In the genomic region with DNA sequence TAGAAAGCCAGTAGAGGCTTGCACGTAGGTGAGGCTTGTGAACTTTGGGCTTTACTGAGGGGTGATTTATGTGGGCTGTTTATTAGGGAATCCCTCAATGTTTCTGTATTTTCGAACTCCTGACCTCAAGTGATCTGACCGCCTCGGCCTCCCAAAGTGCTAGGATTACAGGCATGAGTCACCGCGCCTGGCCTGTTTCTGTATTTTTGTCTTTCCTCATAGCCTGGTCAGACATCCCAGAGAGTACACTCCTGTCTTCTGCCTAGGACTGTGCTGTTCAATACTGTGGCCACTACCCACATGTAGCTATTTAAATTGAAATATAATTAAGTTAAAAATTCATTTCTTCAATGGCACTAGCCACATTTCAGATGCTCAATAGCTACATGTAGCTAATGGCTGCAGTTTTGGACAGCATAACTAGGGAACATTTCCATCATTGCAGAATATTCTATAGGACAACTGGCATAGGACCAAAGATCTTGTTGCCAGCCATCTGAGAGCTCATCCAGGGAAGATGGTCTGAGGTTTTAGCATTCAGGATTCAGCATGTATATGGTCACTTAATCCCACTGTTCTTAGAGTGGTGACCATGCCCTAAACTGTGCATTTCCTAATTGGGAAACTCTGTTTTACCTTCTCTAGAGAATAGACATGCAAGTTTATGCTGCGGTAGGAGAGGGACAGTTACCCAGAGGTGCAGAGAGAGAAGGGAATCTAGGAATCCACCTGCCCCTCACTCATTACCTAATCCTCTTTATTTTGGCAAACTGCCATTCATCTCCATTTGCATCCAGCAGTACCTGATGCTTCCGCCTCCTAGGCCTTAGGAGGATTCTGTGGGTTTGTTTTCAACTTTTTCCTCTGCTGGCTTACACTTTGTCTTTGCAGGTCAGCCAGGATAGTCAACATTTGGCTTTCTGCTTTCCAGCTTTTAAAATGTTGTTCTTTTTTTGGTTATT, we compare ENCODE assay signal across 1 cellular context.
TF ChIP-seq lines count a peak whose summit lies in the region.

No MANE protein-coding gene starts in this region.

TF ChIP-seq in HEK293, 187 proteins besides CTCF, POLR2A, EP300 and RAD21 (continued from another document and continues in another):
- TF ChIP-seq, protein P1, sequence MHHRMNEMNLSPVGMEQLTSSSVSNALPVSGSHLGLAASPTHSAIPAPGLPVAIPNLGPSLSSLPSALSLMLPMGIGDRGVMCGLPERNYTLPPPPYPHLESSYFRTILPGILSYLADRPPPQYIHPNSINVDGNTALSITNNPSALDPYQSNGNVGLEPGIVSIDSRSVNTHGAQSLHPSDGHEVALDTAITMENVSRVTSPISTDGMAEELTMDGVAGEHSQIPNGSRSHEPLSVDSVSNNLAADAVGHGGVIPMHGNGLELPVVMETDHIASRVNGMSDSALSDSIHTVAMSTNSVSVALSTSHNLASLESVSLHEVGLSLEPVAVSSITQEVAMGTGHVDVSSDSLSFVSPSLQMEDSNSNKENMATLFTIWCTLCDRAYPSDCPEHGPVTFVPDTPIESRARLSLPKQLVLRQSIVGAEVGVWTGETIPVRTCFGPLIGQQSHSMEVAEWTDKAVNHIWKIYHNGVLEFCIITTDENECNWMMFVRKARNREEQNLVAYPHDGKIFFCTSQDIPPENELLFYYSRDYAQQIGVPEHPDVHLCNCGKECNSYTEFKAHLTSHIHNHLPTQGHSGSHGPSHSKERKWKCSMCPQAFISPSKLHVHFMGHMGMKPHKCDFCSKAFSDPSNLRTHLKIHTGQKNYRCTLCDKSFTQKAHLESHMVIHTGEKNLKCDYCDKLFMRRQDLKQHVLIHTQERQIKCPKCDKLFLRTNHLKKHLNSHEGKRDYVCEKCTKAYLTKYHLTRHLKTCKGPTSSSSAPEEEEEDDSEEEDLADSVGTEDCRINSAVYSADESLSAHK (tag by site-specific recombination; IDR thresholded peaks at IDR 0.05): no peak
- TF ChIP-seq, protein P2, sequence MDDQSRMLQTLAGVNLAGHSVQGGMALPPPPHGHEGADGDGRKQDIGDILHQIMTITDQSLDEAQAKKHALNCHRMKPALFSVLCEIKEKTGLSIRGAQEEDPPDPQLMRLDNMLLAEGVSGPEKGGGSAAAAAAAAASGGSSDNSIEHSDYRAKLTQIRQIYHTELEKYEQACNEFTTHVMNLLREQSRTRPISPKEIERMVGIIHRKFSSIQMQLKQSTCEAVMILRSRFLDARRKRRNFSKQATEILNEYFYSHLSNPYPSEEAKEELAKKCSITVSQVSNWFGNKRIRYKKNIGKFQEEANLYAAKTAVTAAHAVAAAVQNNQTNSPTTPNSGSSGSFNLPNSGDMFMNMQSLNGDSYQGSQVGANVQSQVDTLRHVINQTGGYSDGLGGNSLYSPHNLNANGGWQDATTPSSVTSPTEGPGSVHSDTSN (CRISPR knock-in tag; IDR thresholded peaks at IDR 0.05): no peak
- TF ChIP-seq ZBTB8A (tag by site-specific recombination; IDR thresholded peaks at IDR 0.05) (no peak), ZNF600 (tag by site-specific recombination; IDR thresholded peaks at IDR 0.05) (no peak), ZNF132 (tag by site-specific recombination; IDR thresholded peaks at IDR 0.05; ENCODE audit: borderline replicate concordance) (no peak), KLF16 (tag by site-specific recombination; IDR thresholded peaks at IDR 0.05) (no peak), WT1 (tag by site-specific recombination; IDR thresholded peaks at IDR 0.05) (0 out of 2 replicates have a peak, but pooled peaks have one; percentile 13), ZNF843 (tag by site-specific recombination; IDR thresholded peaks at IDR 0.05) (peak; percentile 45; the same call in 1 of the 2 replicates), ZNF792 (tag by site-specific recombination; IDR thresholded peaks at IDR 0.05) (no peak), ZNF501 (tag by site-specific recombination; IDR thresholded peaks at IDR 0.05) (no peak), ZNF585B (tag by site-specific recombination; IDR thresholded peaks at IDR 0.05) (no peak), ZNF10 (tag by site-specific recombination; IDR thresholded peaks at IDR 0.05) (no peak), GLIS1 (tag by site-specific recombination; IDR thresholded peaks at IDR 0.05) (peak; percentile 72), ZNF660 (tag by site-specific recombination; IDR thresholded peaks at IDR 0.05) (0 out of 2 replicates have a peak, but pooled peaks have one; percentile 48), ZNF138 (tag by site-specific recombination; IDR thresholded peaks at IDR 0.05; ENCODE audit: borderline replicate concordance) (no peak), SCRT2 (tag by site-specific recombination; IDR thresholded peaks at IDR 0.05) (peak; percentile 75; the same call in 1 of the 2 replicates), ZNF654 (tag by site-specific recombination; IDR thresholded peaks at IDR 0.05; ENCODE audit: low read depth) (no peak), ZNF174 (tag by site-specific recombination; IDR thresholded peaks at IDR 0.05) (no peak), ZBTB48 (tag by site-specific recombination; IDR thresholded peaks at IDR 0.05) (0 out of 2 replicates have a peak, but pooled peaks have one; percentile 18), ZBTB17 (tag by site-specific recombination; IDR thresholded peaks at IDR 0.05) (peak; percentile 58; the same call in 1 of the 2 replicates), ZEB2 (tag by site-specific recombination; IDR thresholded peaks at IDR 0.05) (0 out of 2 replicates have a peak, but pooled peaks have one; percentile 33), PRDM1 (tag by site-specific recombination; IDR thresholded peaks at IDR 0.05) (peak; percentile 39; the same call in 1 of the 2 replicates), ZFP37 (tag by site-specific recombination; IDR thresholded peaks at IDR 0.05) (0 out of 2 replicates have a peak, but pooled peaks have one; percentile 7), EGR2 (tag by site-specific recombination; IDR thresholded peaks at IDR 0.05; ENCODE audit: low read depth) (peak; percentile 53; the same call in 1 of the 2 replicates), GLI4 (tag by site-specific recombination; IDR thresholded peaks at IDR 0.05) (no peak)
- TF ChIP-seq, protein P3, sequence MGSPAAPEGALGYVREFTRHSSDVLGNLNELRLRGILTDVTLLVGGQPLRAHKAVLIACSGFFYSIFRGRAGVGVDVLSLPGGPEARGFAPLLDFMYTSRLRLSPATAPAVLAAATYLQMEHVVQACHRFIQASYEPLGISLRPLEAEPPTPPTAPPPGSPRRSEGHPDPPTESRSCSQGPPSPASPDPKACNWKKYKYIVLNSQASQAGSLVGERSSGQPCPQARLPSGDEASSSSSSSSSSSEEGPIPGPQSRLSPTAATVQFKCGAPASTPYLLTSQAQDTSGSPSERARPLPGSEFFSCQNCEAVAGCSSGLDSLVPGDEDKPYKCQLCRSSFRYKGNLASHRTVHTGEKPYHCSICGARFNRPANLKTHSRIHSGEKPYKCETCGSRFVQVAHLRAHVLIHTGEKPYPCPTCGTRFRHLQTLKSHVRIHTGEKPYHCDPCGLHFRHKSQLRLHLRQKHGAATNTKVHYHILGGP (tag by site-specific recombination; IDR thresholded peaks at IDR 0.05): 0 out of 2 replicates have a peak, but pooled peaks have one; percentile 50
- TF ChIP-seq, protein P4, sequence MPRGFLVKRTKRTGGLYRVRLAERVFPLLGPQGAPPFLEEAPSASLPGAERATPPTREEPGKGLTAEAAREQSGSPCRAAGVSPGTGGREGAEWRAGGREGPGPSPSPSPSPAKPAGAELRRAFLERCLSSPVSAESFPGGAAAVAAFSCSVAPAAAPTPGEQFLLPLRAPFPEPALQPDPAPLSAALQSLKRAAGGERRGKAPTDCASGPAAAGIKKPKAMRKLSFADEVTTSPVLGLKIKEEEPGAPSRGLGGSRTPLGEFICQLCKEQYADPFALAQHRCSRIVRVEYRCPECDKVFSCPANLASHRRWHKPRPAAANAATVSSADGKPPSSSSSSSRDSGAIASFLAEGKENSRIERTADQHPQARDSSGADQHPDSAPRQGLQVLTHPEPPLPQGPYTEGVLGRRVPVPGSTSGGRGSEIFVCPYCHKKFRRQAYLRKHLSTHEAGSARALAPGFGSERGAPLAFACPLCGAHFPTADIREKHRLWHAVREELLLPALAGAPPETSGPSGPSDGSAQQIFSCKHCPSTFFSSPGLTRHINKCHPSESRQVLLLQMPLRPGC (tag by site-specific recombination; IDR thresholded peaks at IDR 0.05): 0 out of 2 replicates have a peak, but pooled peaks have one; percentile 25
- TF ChIP-seq, protein P5, sequence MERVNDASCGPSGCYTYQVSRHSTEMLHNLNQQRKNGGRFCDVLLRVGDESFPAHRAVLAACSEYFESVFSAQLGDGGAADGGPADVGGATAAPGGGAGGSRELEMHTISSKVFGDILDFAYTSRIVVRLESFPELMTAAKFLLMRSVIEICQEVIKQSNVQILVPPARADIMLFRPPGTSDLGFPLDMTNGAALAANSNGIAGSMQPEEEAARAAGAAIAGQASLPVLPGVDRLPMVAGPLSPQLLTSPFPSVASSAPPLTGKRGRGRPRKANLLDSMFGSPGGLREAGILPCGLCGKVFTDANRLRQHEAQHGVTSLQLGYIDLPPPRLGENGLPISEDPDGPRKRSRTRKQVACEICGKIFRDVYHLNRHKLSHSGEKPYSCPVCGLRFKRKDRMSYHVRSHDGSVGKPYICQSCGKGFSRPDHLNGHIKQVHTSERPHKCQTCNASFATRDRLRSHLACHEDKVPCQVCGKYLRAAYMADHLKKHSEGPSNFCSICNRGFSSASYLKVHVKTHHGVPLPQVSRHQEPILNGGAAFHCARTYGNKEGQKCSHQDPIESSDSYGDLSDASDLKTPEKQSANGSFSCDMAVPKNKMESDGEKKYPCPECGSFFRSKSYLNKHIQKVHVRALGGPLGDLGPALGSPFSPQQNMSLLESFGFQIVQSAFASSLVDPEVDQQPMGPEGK (tag by site-specific recombination; IDR thresholded peaks at IDR 0.05): 0 out of 2 replicates have a peak, but pooled peaks have one; percentile 19
- TF ChIP-seq, protein P6, sequence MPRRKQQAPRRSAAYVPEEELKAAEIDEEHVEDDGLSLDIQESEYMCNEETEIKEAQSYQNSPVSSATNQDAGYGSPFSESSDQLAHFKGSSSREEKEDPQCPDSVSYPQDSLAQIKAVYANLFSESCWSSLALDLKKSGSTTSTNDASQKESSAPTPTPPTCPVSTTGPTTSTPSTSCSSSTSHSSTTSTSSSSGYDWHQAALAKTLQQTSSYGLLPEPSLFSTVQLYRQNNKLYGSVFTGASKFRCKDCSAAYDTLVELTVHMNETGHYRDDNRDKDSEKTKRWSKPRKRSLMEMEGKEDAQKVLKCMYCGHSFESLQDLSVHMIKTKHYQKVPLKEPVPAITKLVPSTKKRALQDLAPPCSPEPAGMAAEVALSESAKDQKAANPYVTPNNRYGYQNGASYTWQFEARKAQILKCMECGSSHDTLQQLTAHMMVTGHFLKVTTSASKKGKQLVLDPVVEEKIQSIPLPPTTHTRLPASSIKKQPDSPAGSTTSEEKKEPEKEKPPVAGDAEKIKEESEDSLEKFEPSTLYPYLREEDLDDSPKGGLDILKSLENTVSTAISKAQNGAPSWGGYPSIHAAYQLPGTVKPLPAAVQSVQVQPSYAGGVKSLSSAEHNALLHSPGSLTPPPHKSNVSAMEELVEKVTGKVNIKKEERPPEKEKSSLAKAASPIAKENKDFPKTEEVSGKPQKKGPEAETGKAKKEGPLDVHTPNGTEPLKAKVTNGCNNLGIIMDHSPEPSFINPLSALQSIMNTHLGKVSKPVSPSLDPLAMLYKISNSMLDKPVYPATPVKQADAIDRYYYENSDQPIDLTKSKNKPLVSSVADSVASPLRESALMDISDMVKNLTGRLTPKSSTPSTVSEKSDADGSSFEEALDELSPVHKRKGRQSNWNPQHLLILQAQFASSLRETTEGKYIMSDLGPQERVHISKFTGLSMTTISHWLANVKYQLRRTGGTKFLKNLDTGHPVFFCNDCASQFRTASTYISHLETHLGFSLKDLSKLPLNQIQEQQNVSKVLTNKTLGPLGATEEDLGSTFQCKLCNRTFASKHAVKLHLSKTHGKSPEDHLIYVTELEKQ (tag by site-specific recombination; IDR thresholded peaks at IDR 0.05; ENCODE audit: borderline replicate concordance): peak; percentile 13; the same call in 1 of the 2 replicates
- TF ChIP-seq, protein P7, sequence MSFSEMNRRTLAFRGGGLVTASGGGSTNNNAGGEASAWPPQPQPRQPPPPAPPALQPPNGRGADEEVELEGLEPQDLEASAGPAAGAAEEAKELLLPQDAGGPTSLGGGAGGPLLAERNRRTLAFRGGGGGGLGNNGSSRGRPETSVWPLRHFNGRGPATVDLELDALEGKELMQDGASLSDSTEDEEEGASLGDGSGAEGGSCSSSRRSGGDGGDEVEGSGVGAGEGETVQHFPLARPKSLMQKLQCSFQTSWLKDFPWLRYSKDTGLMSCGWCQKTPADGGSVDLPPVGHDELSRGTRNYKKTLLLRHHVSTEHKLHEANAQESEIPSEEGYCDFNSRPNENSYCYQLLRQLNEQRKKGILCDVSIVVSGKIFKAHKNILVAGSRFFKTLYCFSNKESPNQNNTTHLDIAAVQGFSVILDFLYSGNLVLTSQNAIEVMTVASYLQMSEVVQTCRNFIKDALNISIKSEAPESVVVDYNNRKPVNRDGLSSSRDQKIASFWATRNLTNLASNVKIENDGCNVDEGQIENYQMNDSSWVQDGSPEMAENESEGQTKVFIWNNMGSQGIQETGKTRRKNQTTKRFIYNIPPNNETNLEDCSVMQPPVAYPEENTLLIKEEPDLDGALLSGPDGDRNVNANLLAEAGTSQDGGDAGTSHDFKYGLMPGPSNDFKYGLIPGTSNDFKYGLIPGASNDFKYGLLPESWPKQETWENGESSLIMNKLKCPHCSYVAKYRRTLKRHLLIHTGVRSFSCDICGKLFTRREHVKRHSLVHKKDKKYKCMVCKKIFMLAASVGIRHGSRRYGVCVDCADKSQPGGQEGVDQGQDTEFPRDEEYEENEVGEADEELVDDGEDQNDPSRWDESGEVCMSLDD (tag by site-specific recombination; IDR thresholded peaks at IDR 0.05): no peak
- TF ChIP-seq, protein P8, sequence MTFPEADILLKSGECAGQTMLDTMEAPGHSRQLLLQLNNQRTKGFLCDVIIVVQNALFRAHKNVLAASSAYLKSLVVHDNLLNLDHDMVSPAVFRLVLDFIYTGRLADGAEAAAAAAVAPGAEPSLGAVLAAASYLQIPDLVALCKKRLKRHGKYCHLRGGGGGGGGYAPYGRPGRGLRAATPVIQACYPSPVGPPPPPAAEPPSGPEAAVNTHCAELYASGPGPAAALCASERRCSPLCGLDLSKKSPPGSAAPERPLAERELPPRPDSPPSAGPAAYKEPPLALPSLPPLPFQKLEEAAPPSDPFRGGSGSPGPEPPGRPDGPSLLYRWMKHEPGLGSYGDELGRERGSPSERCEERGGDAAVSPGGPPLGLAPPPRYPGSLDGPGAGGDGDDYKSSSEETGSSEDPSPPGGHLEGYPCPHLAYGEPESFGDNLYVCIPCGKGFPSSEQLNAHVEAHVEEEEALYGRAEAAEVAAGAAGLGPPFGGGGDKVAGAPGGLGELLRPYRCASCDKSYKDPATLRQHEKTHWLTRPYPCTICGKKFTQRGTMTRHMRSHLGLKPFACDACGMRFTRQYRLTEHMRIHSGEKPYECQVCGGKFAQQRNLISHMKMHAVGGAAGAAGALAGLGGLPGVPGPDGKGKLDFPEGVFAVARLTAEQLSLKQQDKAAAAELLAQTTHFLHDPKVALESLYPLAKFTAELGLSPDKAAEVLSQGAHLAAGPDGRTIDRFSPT (tag by site-specific recombination; IDR thresholded peaks at IDR 0.05): no peak
